Comparison of ENCODE assay signal across 10 cellular contexts in the genomic region with DNA sequence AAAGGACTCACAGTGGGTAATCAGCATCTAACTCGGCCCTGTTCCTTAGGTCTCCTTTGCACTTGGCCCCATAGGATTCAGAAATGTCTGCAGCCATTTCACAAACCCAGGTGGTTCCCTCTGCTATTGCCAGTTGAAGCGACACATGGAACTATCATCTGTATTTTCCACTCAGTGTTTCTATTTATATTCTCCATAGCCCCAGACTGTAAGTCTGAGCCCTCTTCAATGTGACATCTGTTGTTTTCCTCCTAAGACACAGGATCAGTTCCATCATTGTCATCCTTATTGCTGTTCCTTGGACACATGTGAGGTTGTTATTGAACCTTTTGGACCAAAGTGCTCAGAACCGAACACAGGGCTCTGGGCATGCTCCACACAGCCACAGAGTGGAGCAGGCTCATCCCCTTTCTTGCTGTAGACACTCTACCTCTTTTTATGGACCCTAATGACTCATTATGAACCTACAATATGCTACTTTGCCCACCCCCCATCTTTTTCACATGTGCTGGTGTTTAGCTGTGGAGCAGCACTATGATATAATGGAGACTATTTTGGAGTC.
"Had no signal": no experiment of that assay in that cellular context is flagged by ENCODE, and none has a peak within 500 bp of the region (broad histone marks: within the 10 kb centered on the region; RNA-seq: fewer than 3 reads in every experiment).

No MANE protein-coding gene starts in this region.

- H3K36me3 ChIP-seq: esophagus squamous epithelium had no signal

- DNase-seq: activated CD4-positive, alpha-beta T cell treated with anti-CD3 and anti-CD28 coated beads, Interleukin-2, amount 50 U/mL, for 1 hour; activated effector memory CD4-positive, alpha-beta T cell treated with Interleukin-2 at 50 U/mL for 16 hours; esophagus squamous epithelium; foreskin fibroblast; stimulated activated CD4-positive, alpha-beta T cell treated with anti-CD3 and anti-CD28 coated beads, Interleukin-12 subunit alpha, Interleukin-12 subunit beta, amount 100 ng/mL, for 4 hours; stimulated activated CD4-positive, alpha-beta T cell treated with anti-CD3 and anti-CD28 coated beads, Interleukin-2, amount 100 ng/mL, for 48 hours; stimulated activated naive CD4-positive, alpha-beta T cell treated with Interleukin-2 at 50 U/mL for 16 hours; trophoblast cell had no signal

- H3K27me3 ChIP-seq: esophagus squamous epithelium had no signal

- H3K4me3 ChIP-seq: esophagus squamous epithelium had no signal

- H3K4me1 ChIP-seq: esophagus squamous epithelium, parathyroid adenoma had no signal

- H3K9me3 ChIP-seq: esophagus squamous epithelium had no signal

- H3K27ac ChIP-seq: esophagus squamous epithelium, parathyroid adenoma had no signal

- ATAC-seq: sciatic nerve had no signal
